Comparison of ENCODE assay signal across 9 cellular contexts in genomic region chr12:9378430-9378835, GRCh38.
DNase-seq lines count a peak whose midpoint lies in the region; ATAC-seq, FAIRE-seq and TF ChIP-seq lines count a peak whose summit lies in the region.
"Had no signal": no experiment of that assay in that cellular context is flagged by ENCODE, and none has a peak within 500 bp of the region (broad histone marks: within the 10 kb centered on the region; RNA-seq: fewer than 3 reads in every experiment).

No MANE protein-coding gene starts in this region.

- intact Hi-C loops in endothelial cell of umbilical vein (cut with micrococcal nuclease) (loop anchor here (1.0 to 5.0 kb wide), 2 partner anchors 91 to 329 kb away; no protein-coding TSS in a partner anchor), left ventricle myocardium superior (cut with micrococcal nuclease) (no loop called here)

- no peak for TF ChIP-seq POLR2A in endothelial cell of umbilical vein (IDR thresholded peaks at IDR 0.05; ENCODE audit: low read depth, low read length)

- H3K9me3 ChIP-seq in endothelial cell of umbilical vein (replicated peaks; ENCODE audit: control insufficient read depth, insufficient read depth, low read length): no peaks in the 10 kb centered on the region

- TF ChIP-seq CTCF in endothelial cell of umbilical vein (IDR thresholded peaks at IDR 0.05; ENCODE audit: extremely low read depth in 1 of 2, insufficient read depth in 1 of 2, low read depth in 1 of 2, low read length in 2 of 2): peak in 1 of 2 donors; percentile 59
- peak; percentile 29 for TF ChIP-seq CTCF in retinal pigment epithelial cell (conservative IDR thresholded peaks at IDR 0.05; ENCODE audit: low read depth, low read length)

- no peak overlapping the region for H3K27ac ChIP-seq in endothelial cell of umbilical vein (ENCODE audit: insufficient read depth, low read depth, low read length)

- no peak overlapping the region for H3K4me2 ChIP-seq in endothelial cell of umbilical vein (ENCODE audit: insufficient read depth, low read length)

- FAIRE-seq in endothelial cell of umbilical vein (lab: Jason Lieb, UNC): no peak

- no peaks in the 10 kb centered on the region for H3K79me2 ChIP-seq in endothelial cell of umbilical vein (ENCODE audit: control insufficient read depth, insufficient read depth, low read length)

- BruUV-seq in endothelial cell of umbilical vein (replicated peaks; lab: Mats Ljungman, UMichigan): no TSS peak

- H3K9ac ChIP-seq in endothelial cell of umbilical vein (replicated peaks; ENCODE audit: extremely low read depth, insufficient read depth, low read length): no peak overlapping the region

- H2AFZ ChIP-seq in endothelial cell of umbilical vein (ENCODE audit: low read depth, low read length): no peak overlapping the region

- dilution Hi-C loops in endothelial cell of umbilical vein (cut with MboI; ENCODE audit: extremely low pct_ligation_motif_present, low sequenced_read_pairs): no loop called here

- H3K36me3 ChIP-seq in endothelial cell of umbilical vein (ENCODE audit: control insufficient read depth in 2 of 2, extremely low read depth in 1 of 2, insufficient read depth in 2 of 2, low read length in 2 of 2): no peaks in the 10 kb centered on the region

- POLR2A ChIA-PET in endothelial cell of umbilical vein (lab: Charles Lee): no interaction called here

- H3K9me1 ChIP-seq in endothelial cell of umbilical vein (replicated peaks; ENCODE audit: control insufficient read depth, extremely low read depth, insufficient read depth, low read length): no peaks in the 10 kb centered on the region

- DNase-seq in NCI-H748 (lab: John Stamatoyannopoulos, UW; ENCODE audit: unreplicated experiment) (peak; percentile 3), NCI-H748 treated with DMSO at 0.1 percent for 48 hours (lab: John Stamatoyannopoulos, UW) (no peak), NCI-H2107 treated with DMSO at 0.1 percent for 48 hours (lab: John Stamatoyannopoulos, UW; ENCODE audit: unreplicated experiment) (peak; percentile 11), endothelial cell of umbilical vein (ENCODE audit: low read depth, low spot score) (peak; percentile 49), retinal pigment epithelial cell (ENCODE audit: low read depth) (no peak), left ventricle myocardium superior (no peak), midbrain (lab: John Stamatoyannopoulos, UW) (no peak)
- DNase-seq: CD4-positive, CD25-positive, alpha-beta regulatory T cell had no signal

- CTCF ChIA-PET in endothelial cell of umbilical vein (lab: Charles Lee): interaction anchor here (0.7 to 3.6 kb wide), 5 partner anchors 9 to 90 kb away, joined by 3 to 39 read pairs (median 4); no protein-coding TSS in a partner anchor

- H3K4me3 ChIP-seq in endothelial cell of umbilical vein (replicated peaks in 1 of 3; ENCODE audit: insufficient read depth in 1 of 3, low read depth in 1 of 3, low read length in 3 of 3) (no peak overlapping the region), retinal pigment epithelial cell (ENCODE audit: low read length) (no peak overlapping the region)

- H3K27me3 ChIP-seq in endothelial cell of umbilical vein (ENCODE audit: control insufficient read depth in 2 of 2, insufficient read depth in 2 of 2, low read length in 2 of 2): no peaks in the 10 kb centered on the region

- H4K20me1 ChIP-seq in endothelial cell of umbilical vein (replicated peaks; ENCODE audit: control insufficient read depth, extremely low read depth, insufficient read depth, low read length): no peaks in the 10 kb centered on the region

- ATAC-seq in HG02981 (IDR thresholded peaks at IDR 0.05; ENCODE audit: unreplicated experiment) (no peak), left ventricle myocardium superior (no peak)

- H3K4me1 ChIP-seq in endothelial cell of umbilical vein (ENCODE audit: control insufficient read depth, extremely low read depth, insufficient read depth, low read length): no peaks in the 10 kb centered on the region

TF ChIP-seq in endothelial cell of umbilical vein, 7 proteins besides CTCF, POLR2A, EP300 and RAD21:
- TF ChIP-seq, protein P1, sequence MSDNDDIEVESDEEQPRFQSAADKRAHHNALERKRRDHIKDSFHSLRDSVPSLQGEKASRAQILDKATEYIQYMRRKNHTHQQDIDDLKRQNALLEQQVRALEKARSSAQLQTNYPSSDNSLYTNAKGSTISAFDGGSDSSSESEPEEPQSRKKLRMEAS (IDR thresholded peaks at IDR 0.05; ENCODE audit: insufficient read depth, insufficient read length): no peak
- no peak for TF ChIP-seq EZH2 (IDR thresholded peaks at IDR 0.05; ENCODE audit: borderline replicate concordance, low read depth, low read length, severe bottlenecking)
- TF ChIP-seq JUN (IDR thresholded peaks at IDR 0.05; ENCODE audit: borderline replicate concordance, insufficient read depth, insufficient read length, low read depth): no peak
- no peak for TF ChIP-seq FOS (IDR thresholded peaks at IDR 0.05; ENCODE audit: borderline replicate concordance, insufficient read depth, low read length)
- no peak for TF ChIP-seq MYC (IDR thresholded peaks at IDR 0.05; ENCODE audit: low read depth, low read length)
- no peak for TF ChIP-seq GATA2 (IDR thresholded peaks at IDR 0.05; ENCODE audit: insufficient read depth, insufficient read length, low read depth, low read length)

Comparison
In these comparisons a context has a peak if more than half of its experiments do, and no peak if none do; other contexts are left out.
1. DNase-seq: peak in NCI-H748 (single experiment), NCI-H2107 treated with DMSO at 0.1 percent for 48 hours (single experiment) and endothelial cell of umbilical vein (single experiment); none in NCI-H748 treated with DMSO at 0.1 percent for 48 hours (single experiment), retinal pigment epithelial cell (single experiment), left ventricle myocardium superior (single experiment) and midbrain (single experiment).